Comparison of ENCODE assay signal across 33 cellular contexts in genomic region chr17:34287858-34288257, GRCh38. TPM values are rescaled to one million over a fixed set of nuclear protein-coding genes. Genes with fewer than 3 reads are reported as not detected.
"Had no signal": no experiment of that assay in that cellular context is flagged by ENCODE, and none has a peak within 500 bp of the region (broad histone marks: within the 10 kb centered on the region; RNA-seq: fewer than 3 reads in every experiment).

No MANE protein-coding gene starts in this region.

- H3K9ac ChIP-seq: SK-N-SH had no signal

- H3K4me3 Mint-ChIP-seq: activated CD4-positive, alpha-beta T cell treated with anti-CD3 and anti-CD28 coated beads, Interleukin-2, amount 10 ng/mL, durations not matched to agents 7 days and 5 days; activated CD8-positive, alpha-beta T cell treated with anti-CD3 and anti-CD28 coated beads, Interleukin-2, amount 10 ng/mL, durations not matched to agents 7 days and 5 days; activated naive CD4-positive, alpha-beta T cell treated with anti-CD3 and anti-CD28 coated beads for 36 hours; activated T-cell treated with anti-CD3 and anti-CD28 coated beads, Interleukin-2, amount 50 U/mL, for 24 hours; T-helper 1 cell treated with Interleukin-12 subunit alpha and Interleukin-12 subunit beta and Interleukin-4 antibody, amounts not matched to agents 30 μg/mL and 1 μg/mL, for 36 hours; T-helper 2 cell treated with Interferon-gamma antibody and Interleukin-4, amounts not matched to agents 5 μg/mL and 100 μg/mL, for 36 hours had no signal

- DNase-seq: activated CD4-positive, alpha-beta T cell treated with anti-CD3 and anti-CD28 coated beads, Interleukin-2, amount 10 ng/mL, durations not matched to agents 7 days and 5 days; activated CD4-positive, alpha-beta T cell treated with anti-CD3 and anti-CD28 coated beads, Interleukin-2, amount 50 U/mL, for 48 hours; activated CD8-positive, alpha-beta T cell treated with anti-CD3 and anti-CD28 coated beads, Interleukin-2, amount 10 ng/mL, durations not matched to agents 7 days and 5 days; activated gamma-delta T cell treated with Interleukin-2 at 50 U/mL for 16 hours; activated naive CD4-positive, alpha-beta T cell treated with anti-CD3 and anti-CD28 coated beads for 36 hours; activated T-cell treated with anti-CD3 and anti-CD28 coated beads, Interleukin-2, amount 50 U/mL, for 24 hours; adrenal gland; body of pancreas; Kasumi-1; MM.1S; MV-4-11; NCI-H1092; NCI-H1436 treated with DMSO at 0.1 percent for 48 hours; NCI-H1694 treated with DMSO at 0.1 percent for 48 hours; NCI-H2029; NCI-H2171; NCI-H510A; NCI-H526; NCI-H748 treated with DMSO at 0.1 percent for 48 hours; NK-92 treated with Interleukin-12 subunit alpha and Interleukin-12 subunit beta, amount 100 ng/mL, for 24 hours; PC-3; Peyer's patch; RPMI8226; SHP77 treated with DMSO at 0.1 percent for 48 hours; SK-N-SH had no signal

- H3K36me3 ChIP-seq: adrenal gland, breast epithelium, Peyer's patch, SJSA1 had no signal

- ATAC-seq: activated CD8-positive, alpha-beta T cell treated with anti-CD3 and anti-CD28 coated beads, Interleukin-2, amount 10 ng/mL, durations not matched to agents 7 days and 5 days; activated naive CD4-positive, alpha-beta T cell treated with anti-CD3 and anti-CD28 coated beads, Interleukin-2, amount 50 U/mL, for 72 hours; body of pancreas; PC-3 had no signal

- H3K9me3 ChIP-seq: adrenal gland, body of pancreas, breast epithelium, Peyer's patch, SJSA1, SK-N-SH had no signal

- H3K36me3 Mint-ChIP-seq: activated naive CD4-positive, alpha-beta T cell treated with anti-CD3 and anti-CD28 coated beads, Interleukin-2, amount 50 U/mL, for 72 hours had no signal

- H3K4me2 ChIP-seq: SK-N-SH had no signal

- H3K4me3 ChIP-seq: adrenal gland, body of pancreas, breast epithelium, Peyer's patch, SJSA1 had no signal

- FAIRE-seq: astrocyte, TTC549 had no signal

- H3K4me1 Mint-ChIP-seq: activated CD4-positive, alpha-beta T cell treated with anti-CD3 and anti-CD28 coated beads, Interleukin-2, amount 10 ng/mL, durations not matched to agents 7 days and 5 days had no signal

- H3K9me3 Mint-ChIP-seq: activated CD4-positive, alpha-beta T cell treated with anti-CD3 and anti-CD28 coated beads, Interleukin-2, amount 10 ng/mL, durations not matched to agents 7 days and 5 days; activated naive CD4-positive, alpha-beta T cell treated with anti-CD3 and anti-CD28 coated beads for 36 hours; activated T-cell treated with anti-CD3 and anti-CD28 coated beads, Interleukin-2, amount 50 U/mL, for 24 hours; T-helper 1 cell treated with Interleukin-12 subunit alpha and Interleukin-12 subunit beta and Interleukin-4 antibody, amounts not matched to agents 30 μg/mL and 1 μg/mL, for 36 hours; T-helper 2 cell treated with Interferon-gamma antibody and Interleukin-4, amounts not matched to agents 5 μg/mL and 100 μg/mL, for 36 hours had no signal

- H3K27ac Mint-ChIP-seq: activated CD4-positive, alpha-beta T cell treated with anti-CD3 and anti-CD28 coated beads, Interleukin-2, amount 10 ng/mL, durations not matched to agents 7 days and 5 days; activated CD8-positive, alpha-beta T cell treated with anti-CD3 and anti-CD28 coated beads, Interleukin-2, amount 10 ng/mL, durations not matched to agents 7 days and 5 days; activated naive CD4-positive, alpha-beta T cell treated with anti-CD3 and anti-CD28 coated beads for 36 hours; activated naive CD4-positive, alpha-beta T cell treated with anti-CD3 and anti-CD28 coated beads, Interleukin-2, amount 50 U/mL, for 72 hours; activated T-cell treated with anti-CD3 and anti-CD28 coated beads, Interleukin-2, amount 50 U/mL, for 24 hours; T-helper 1 cell treated with Interleukin-12 subunit alpha and Interleukin-12 subunit beta and Interleukin-4 antibody, amounts not matched to agents 30 μg/mL and 1 μg/mL, for 36 hours; T-helper 2 cell treated with Interferon-gamma antibody and Interleukin-4, amounts not matched to agents 5 μg/mL and 100 μg/mL, for 36 hours had no signal

- H3K27ac ChIP-seq: adrenal gland, body of pancreas, breast epithelium, Peyer's patch, SJSA1 had no signal

- H3K27me3 ChIP-seq: adrenal gland, body of pancreas, breast epithelium, Peyer's patch, SJSA1 had no signal

- H3K4me1 ChIP-seq: adrenal gland, body of pancreas, breast epithelium, Peyer's patch, SJSA1 had no signal

RNA-seq across cellular contexts. Expression of gene CCL11, which starts 2.3 kb away (rescaled TPM):
- total RNA-seq: activated CD4-positive, alpha-beta T cell treated with anti-CD3 and anti-CD28 coated beads, Interleukin-2, amount 10 ng/mL, durations not matched to agents 7 days and 5 days; activated CD8-positive, alpha-beta T cell treated with anti-CD3 and anti-CD28 coated beads, Interleukin-2, amount 10 ng/mL, durations not matched to agents 7 days and 5 days; activated naive CD4-positive, alpha-beta T cell treated with anti-CD3 and anti-CD28 coated beads for 36 hours; activated naive CD4-positive, alpha-beta T cell treated with anti-CD3 and anti-CD28 coated beads, Interleukin-2, amount 50 U/mL, for 72 hours; astrocyte; body of pancreas; PC-3; SJSA1 had no signal
- polyA plus RNA-seq: SK-N-SH had no signal

RNA-seq across cellular contexts. Expression of gene CCL7, which starts 17.8 kb away (rescaled TPM):
- total RNA-seq: activated CD4-positive, alpha-beta T cell treated with anti-CD3 and anti-CD28 coated beads, Interleukin-2, amount 10 ng/mL, durations not matched to agents 7 days and 5 days; activated CD8-positive, alpha-beta T cell treated with anti-CD3 and anti-CD28 coated beads, Interleukin-2, amount 10 ng/mL, durations not matched to agents 7 days and 5 days; activated naive CD4-positive, alpha-beta T cell treated with anti-CD3 and anti-CD28 coated beads for 36 hours; activated naive CD4-positive, alpha-beta T cell treated with anti-CD3 and anti-CD28 coated beads, Interleukin-2, amount 50 U/mL, for 72 hours; astrocyte; body of pancreas; breast epithelium; cardiac septum; PC-3; Peyer's patch; SJSA1 had no signal

RNA-seq across cellular contexts. Expression of gene CCL8, which starts 31.4 kb away (rescaled TPM):
- total RNA-seq: activated CD4-positive, alpha-beta T cell treated with anti-CD3 and anti-CD28 coated beads, Interleukin-2, amount 10 ng/mL, durations not matched to agents 7 days and 5 days; activated CD8-positive, alpha-beta T cell treated with anti-CD3 and anti-CD28 coated beads, Interleukin-2, amount 10 ng/mL, durations not matched to agents 7 days and 5 days; activated naive CD4-positive, alpha-beta T cell treated with anti-CD3 and anti-CD28 coated beads for 36 hours; activated naive CD4-positive, alpha-beta T cell treated with anti-CD3 and anti-CD28 coated beads, Interleukin-2, amount 50 U/mL, for 72 hours; astrocyte; body of pancreas; PC-3; SJSA1 had no signal
- polyA plus RNA-seq: SK-N-SH had no signal

RNA-seq across cellular contexts. Expression of gene CCL2, which starts 32.8 kb away (rescaled TPM):
- total RNA-seq: activated CD4-positive, alpha-beta T cell treated with anti-CD3 and anti-CD28 coated beads, Interleukin-2, amount 10 ng/mL, durations not matched to agents 7 days and 5 days; activated CD8-positive, alpha-beta T cell treated with anti-CD3 and anti-CD28 coated beads, Interleukin-2, amount 10 ng/mL, durations not matched to agents 7 days and 5 days; activated naive CD4-positive, alpha-beta T cell treated with anti-CD3 and anti-CD28 coated beads for 36 hours; activated naive CD4-positive, alpha-beta T cell treated with anti-CD3 and anti-CD28 coated beads, Interleukin-2, amount 50 U/mL, for 72 hours; PC-3 had no signal
